ENCODE assay signal across 1 cellular context in the genomic region with DNA sequence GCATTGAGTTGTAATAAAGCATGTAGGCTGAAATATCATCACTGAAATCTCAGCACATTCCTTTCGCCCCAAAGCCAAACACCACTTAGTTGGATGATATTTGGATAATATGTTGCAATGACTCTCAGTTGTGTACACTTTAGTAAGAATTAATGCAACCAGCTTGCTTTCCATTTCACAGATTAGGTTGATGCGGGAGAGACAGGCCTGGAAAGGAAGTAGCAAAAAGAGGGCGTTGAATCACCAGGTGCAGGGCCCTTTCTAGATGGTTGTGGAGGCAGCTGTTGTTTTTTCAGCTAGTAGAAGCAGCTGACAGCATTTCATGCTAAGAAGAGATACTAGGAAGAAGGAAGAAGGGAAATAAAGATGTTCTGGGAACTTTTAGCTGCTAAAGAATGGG.
TF ChIP-seq lines count a peak whose summit lies in the region.

No MANE protein-coding gene starts in this region.

TF ChIP-seq in GM23338, 12 proteins besides CTCF, POLR2A, EP300 and RAD21 (continued from another document):
- TF ChIP-seq, protein P1, sequence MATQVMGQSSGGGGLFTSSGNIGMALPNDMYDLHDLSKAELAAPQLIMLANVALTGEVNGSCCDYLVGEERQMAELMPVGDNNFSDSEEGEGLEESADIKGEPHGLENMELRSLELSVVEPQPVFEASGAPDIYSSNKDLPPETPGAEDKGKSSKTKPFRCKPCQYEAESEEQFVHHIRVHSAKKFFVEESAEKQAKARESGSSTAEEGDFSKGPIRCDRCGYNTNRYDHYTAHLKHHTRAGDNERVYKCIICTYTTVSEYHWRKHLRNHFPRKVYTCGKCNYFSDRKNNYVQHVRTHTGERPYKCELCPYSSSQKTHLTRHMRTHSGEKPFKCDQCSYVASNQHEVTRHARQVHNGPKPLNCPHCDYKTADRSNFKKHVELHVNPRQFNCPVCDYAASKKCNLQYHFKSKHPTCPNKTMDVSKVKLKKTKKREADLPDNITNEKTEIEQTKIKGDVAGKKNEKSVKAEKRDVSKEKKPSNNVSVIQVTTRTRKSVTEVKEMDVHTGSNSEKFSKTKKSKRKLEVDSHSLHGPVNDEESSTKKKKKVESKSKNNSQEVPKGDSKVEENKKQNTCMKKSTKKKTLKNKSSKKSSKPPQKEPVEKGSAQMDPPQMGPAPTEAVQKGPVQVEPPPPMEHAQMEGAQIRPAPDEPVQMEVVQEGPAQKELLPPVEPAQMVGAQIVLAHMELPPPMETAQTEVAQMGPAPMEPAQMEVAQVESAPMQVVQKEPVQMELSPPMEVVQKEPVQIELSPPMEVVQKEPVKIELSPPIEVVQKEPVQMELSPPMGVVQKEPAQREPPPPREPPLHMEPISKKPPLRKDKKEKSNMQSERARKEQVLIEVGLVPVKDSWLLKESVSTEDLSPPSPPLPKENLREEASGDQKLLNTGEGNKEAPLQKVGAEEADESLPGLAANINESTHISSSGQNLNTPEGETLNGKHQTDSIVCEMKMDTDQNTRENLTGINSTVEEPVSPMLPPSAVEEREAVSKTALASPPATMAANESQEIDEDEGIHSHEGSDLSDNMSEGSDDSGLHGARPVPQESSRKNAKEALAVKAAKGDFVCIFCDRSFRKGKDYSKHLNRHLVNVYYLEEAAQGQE (IDR thresholded peaks at IDR 0.05; ENCODE audit: unreplicated experiment) = no peak
- TF ChIP-seq JUNB (IDR thresholded peaks at IDR 0.05; ENCODE audit: unreplicated experiment) = no peak
- no peak for TF ChIP-seq STAT1 (IDR thresholded peaks at IDR 0.05; ENCODE audit: unreplicated experiment)
- TF ChIP-seq NANOG (IDR thresholded peaks at IDR 0.05; ENCODE audit: borderline replicate concordance) = no peak
- no peak for TF ChIP-seq ZNF462 (CRISPR knock-in tag; IDR thresholded peaks at IDR 0.05)
- no peak for TF ChIP-seq POLR2AphosphoS5 (IDR thresholded peaks at IDR 0.05; ENCODE audit: low read depth)
- no peak for TF ChIP-seq ZNF114 (CRISPR knock-in tag; IDR thresholded peaks at IDR 0.05)
- TF ChIP-seq CREB1 (CRISPR knock-in tag; IDR thresholded peaks at IDR 0.05; ENCODE audit: low read depth) = no peak
- no peak for TF ChIP-seq EZH2 (IDR thresholded peaks at IDR 0.05; ENCODE audit: low read depth, unreplicated experiment)
